ENCODE assay signal across 11 cellular contexts in genomic region chr3:37291275-37291700, GRCh38. TPM values are rescaled to one million over a fixed set of nuclear protein-coding genes. Genes with fewer than 3 reads are reported as not detected.
DNase-seq lines count a peak whose midpoint lies in the region; ATAC-seq and TF ChIP-seq lines count a peak whose summit lies in the region.
"Had no signal": no experiment of that assay in that cellular context is flagged by ENCODE, and none has a peak within 500 bp of the region (broad histone marks: within the 10 kb centered on the region; RNA-seq: fewer than 3 reads in every experiment).

No MANE protein-coding gene starts in this region.

- H2AFZ ChIP-seq in mesenchymal stem cell (ENCODE audit: low read depth, low read length) = no peak overlapping the region

- H3K27ac ChIP-seq in mesenchymal stem cell (ENCODE audit: low read length, poor library complexity, severe bottlenecking) (peak overlapping the region; percentile 81), heart right ventricle (peak overlapping the region in 1 of 10 donors; percentile 21)

- no peak overlapping the region for H4K91ac ChIP-seq in mesenchymal stem cell (ENCODE audit: low read length)

- H3K4me3 ChIP-seq in mesenchymal stem cell (ENCODE audit: insufficient read depth in 1 of 2, low read depth in 1 of 2, low read length in 2 of 2) (peak overlapping the region in 1 of 2 experiments; percentile 40), heart right ventricle (no peak overlapping the region)

- H3K23ac ChIP-seq in mesenchymal stem cell (ENCODE audit: low read length in 2 of 2) = no peak overlapping the region

- TF ChIP-seq CTCF in heart right ventricle (IDR thresholded peaks at IDR 0.05) = no peak

- intact Hi-C loops in heart right ventricle (cut with DNase I) = no loop called here

- H3K18ac ChIP-seq in mesenchymal stem cell (ENCODE audit: low read depth in 1 of 2, low read length in 2 of 2) = peak overlapping the region in 1 of 2 experiments; percentile 40

- H3K79me1 ChIP-seq in mesenchymal stem cell (replicated peaks; ENCODE audit: low read length, poor library complexity, severe bottlenecking) = peaks cover 15% of the 10 kb centered on the region

- H3K27me3 ChIP-seq in mesenchymal stem cell (ENCODE audit: control insufficient read depth in 1 of 2, insufficient read depth in 1 of 2, low read length in 2 of 2) (no peaks in the 10 kb centered on the region), heart right ventricle (no peaks in the 10 kb centered on the region)

- no peak for ATAC-seq in heart right ventricle

- no peak overlapping the region for H3K4me2 ChIP-seq in mesenchymal stem cell (ENCODE audit: low read length, poor library complexity, severe bottlenecking)

- H3K4me1 ChIP-seq in mesenchymal stem cell (ENCODE audit: control insufficient read depth, insufficient read depth, low read depth, low read length) (no peaks in the 10 kb centered on the region), heart right ventricle (peaks cover 0 to 34% (median 5%) of the 10 kb centered on the region in 9 donors)

- no peaks in the 10 kb centered on the region for H3K9me3 ChIP-seq in mesenchymal stem cell (ENCODE audit: control insufficient read depth, low read length)
- no peaks in the 10 kb centered on the region for H3K9me3 ChIP-seq in heart right ventricle

- H3K36me3 ChIP-seq in mesenchymal stem cell (ENCODE audit: control insufficient read depth in 1 of 2, insufficient read depth in 2 of 2, low read depth in 1 of 2, low read length in 2 of 2) = peaks cover 10 to 53% of the 10 kb centered on the region in 2 experiments
- H3K36me3 ChIP-seq in heart right ventricle = peaks cover 0 to 98% (median 29%) of the 10 kb centered on the region in 9 donors

- H3K9ac ChIP-seq in mesenchymal stem cell (ENCODE audit: low read length) = peak overlapping the region; percentile 77

- no CpG with 5 or more reads among the region's 1 CpG for WGBS in mesenchymal stem cell
- 63% methylated on average over 1 of the region's 1 CpG for WGBS in heart right ventricle, 2 donors

- no peak overlapping the region for H2BK5ac ChIP-seq in mesenchymal stem cell (ENCODE audit: low read depth, low read length, poor library complexity, severe bottlenecking)

- H2BK15ac ChIP-seq in mesenchymal stem cell (ENCODE audit: low read depth, poor library complexity, severe bottlenecking) = no peak overlapping the region

- no peak overlapping the region for H2BK120ac ChIP-seq in mesenchymal stem cell (ENCODE audit: low read depth, low read length)

- H2BK12ac ChIP-seq in mesenchymal stem cell (ENCODE audit: low read length in 2 of 2) = no peak overlapping the region

- H3K14ac ChIP-seq in mesenchymal stem cell (ENCODE audit: low read length in 2 of 2) = no peak overlapping the region

- no peak overlapping the region for H2AK5ac ChIP-seq in mesenchymal stem cell (ENCODE audit: low read length, severe bottlenecking)

- peak overlapping the region in 1 of 2 experiments; percentile 16 for H3K4ac ChIP-seq in mesenchymal stem cell (ENCODE audit: low read depth in 1 of 2, low read length in 2 of 2)

- peak; percentile 55 for DNase-seq in AG20443 (ENCODE audit: low spot score)
- peak; percentile 92 for DNase-seq in OCI-M1 (lab: John Stamatoyannopoulos, UW)
- DNase-seq in dedifferentiated amniotic fluid mesenchymal stem cell (ENCODE audit: extremely low spot score) = peak; percentile 57
- peak; percentile 68 for DNase-seq in mesenchymal stem cell
- no peak for DNase-seq in heart right ventricle
- DNase-seq in DMS153 (lab: John Stamatoyannopoulos, UW) = no peak
- DNase-seq in anterior cingulate cortex (lab: John Stamatoyannopoulos, UW) = no peak
- DNase-seq in cerebellar nuclear complex (lab: John Stamatoyannopoulos, UW) = no peak
- DNase-seq: central memory CD4-positive, alpha-beta T cell; COR-L47; nephron progenitor cell had no signal

- no peak overlapping the region for H4K8ac ChIP-seq in mesenchymal stem cell (ENCODE audit: low read length)

RNA-seq across cellular contexts. Expression of gene GOLGA4, which starts 48.2 kb away (rescaled TPM):
- polyA plus RNA-seq in mesenchymal stem cell (2013, experiment 1 of 2) = 75.0 TPM
- polyA plus RNA-seq in mesenchymal stem cell (2013, experiment 2 of 2) = 75.6 TPM
- 100 to 1,000 TPM; 132 to 214 (median 187) TPM for total RNA-seq in heart right ventricle
- 10 to 100 TPM; 36.7 to 74.0 TPM for polyA plus RNA-seq in heart right ventricle

Comparison
In these comparisons a context has a peak if more than half of its experiments do, and no peak if none do; other contexts are left out.
1. DNase-seq: peak in AG20443 (single experiment), OCI-M1 (single experiment), dedifferentiated amniotic fluid mesenchymal stem cell (single experiment) and mesenchymal stem cell (single experiment); none in heart right ventricle (0 of 2), DMS153 (single experiment), anterior cingulate cortex (0 of 58) and cerebellar nuclear complex (0 of 2).